9 cellular contexts compared by ENCODE assay signal in genomic region chr16:70747703-70748631, GRCh38. TPM values are rescaled to one million over a fixed set of nuclear protein-coding genes. Genes with fewer than 3 reads are reported as not detected.
DNase-seq lines count a peak whose midpoint lies in the region; ATAC-seq, FAIRE-seq and TF ChIP-seq lines count a peak whose summit lies in the region.
"Had no signal": no experiment of that assay in that cellular context is flagged by ENCODE, and none has a peak within 500 bp of the region (broad histone marks: within the 10 kb centered on the region; RNA-seq: fewer than 3 reads in every experiment).

No MANE protein-coding gene starts in this region.

- H3K9me3 Mint-ChIP-seq in chondrocyte (ENCODE audit: low read depth) (no peaks in the 10 kb centered on the region), natural killer cell (no peaks in the 10 kb centered on the region), endothelial cell (ENCODE audit: unreplicated experiment) (no peaks in the 10 kb centered on the region)
- H3K9me3 Mint-ChIP-seq: CD8-positive, alpha-beta memory T cell had no signal

- peaks cover 7% of the 10 kb centered on the region for H3K36me3 Mint-ChIP-seq in chondrocyte (ENCODE audit: low read depth)
- peaks cover 7% of the 10 kb centered on the region for H3K36me3 Mint-ChIP-seq in natural killer cell
- peaks cover 15% of the 10 kb centered on the region for H3K36me3 Mint-ChIP-seq in endothelial cell (ENCODE audit: low read depth, unreplicated experiment)

- peaks cover 73% of the 10 kb centered on the region for H3K4me1 Mint-ChIP-seq in chondrocyte (ENCODE audit: low read depth)
- peaks cover 0 to 21% of the 10 kb centered on the region in 2 donors for H3K4me1 Mint-ChIP-seq in natural killer cell
- H3K4me1 Mint-ChIP-seq in endothelial cell (ENCODE audit: unreplicated experiment), result peaks cover 26% of the 10 kb centered on the region

- intact Hi-C loops in natural killer cell (cut with micrococcal nuclease), result no loop called here

- peak overlapping the region; percentile 27 for H3K27ac Mint-ChIP-seq in chondrocyte (ENCODE audit: unreplicated experiment)
- H3K27ac Mint-ChIP-seq in natural killer cell, result no peak overlapping the region
- H3K27ac Mint-ChIP-seq in endothelial cell (ENCODE audit: unreplicated experiment), result no peak overlapping the region

- POLR2A ChIA-PET in A549 (lab: Yijun Ruan, JAX), result no interaction called here

- H3K4me3 Mint-ChIP-seq in chondrocyte (ENCODE audit: unreplicated experiment) (no peak overlapping the region), natural killer cell (no peak overlapping the region), endothelial cell (ENCODE audit: unreplicated experiment) (no peak overlapping the region)
- H3K4me3 Mint-ChIP-seq: CD8-positive, alpha-beta memory T cell had no signal

- peak overlapping the region; percentile 71 for H3K4me2 ChIP-seq in A549

- 82% methylated on average over 15 of the region's 15 CpGs for WGBS in A549 (ENCODE audit: missing lambda C conversion rate)

- H3K27me3 Mint-ChIP-seq in chondrocyte (ENCODE audit: low read depth) (no peaks in the 10 kb centered on the region), natural killer cell (ENCODE audit: low read depth in 2 of 2) (no peaks in the 10 kb centered on the region), endothelial cell (ENCODE audit: unreplicated experiment) (peaks cover 8% of the 10 kb centered on the region)
- H3K27me3 Mint-ChIP-seq: CD8-positive, alpha-beta memory T cell had no signal

- DNase-seq in A549 (ENCODE audit: low read depth in 1 of 2, low spot score in 1 of 2), result no peak
- peak; percentile 36 for DNase-seq in LoVo (ENCODE audit: low spot score)
- DNase-seq in chondrocyte (ENCODE audit: low spot score), result no peak
- no peak for DNase-seq in natural killer cell
- no peak for DNase-seq in endothelial cell (ENCODE audit: low spot score)
- no peak for DNase-seq in NCI-H2227 treated with DMSO at 0.1 percent for 48 hours (lab: John Stamatoyannopoulos, UW)
- no peak for DNase-seq in activated gamma-delta T cell treated with Interleukin-2 at 50 U/mL for 16 hours

- H3K36me3 ChIP-seq in muscle layer of duodenum (ENCODE audit: control insufficient read depth in 1 of 2, insufficient read depth in 2 of 2, low read length in 2 of 2), result peaks cover 0 to 5% of the 10 kb centered on the region in 2 donors

- peak overlapping the region; percentile 94 to 97 for H3K27ac ChIP-seq in A549
- peak overlapping the region; percentile 0 for H3K27ac ChIP-seq in muscle layer of duodenum (ENCODE audit: low read length)

- CTCF ChIA-PET in A549 (lab: Yijun Ruan, JAX), result interaction anchor here (0.7 to 6.8 kb wide), 4 partner anchors 10 to 32 kb away, joined by 3 to 64 read pairs (median 4); no protein-coding TSS in a partner anchor

- ATAC-seq in A549, result no peak
- ATAC-seq in natural killer cell, result no peak

- H3K4me1 ChIP-seq in A549 (peaks cover 75% of the 10 kb centered on the region), muscle layer of duodenum (ENCODE audit: control insufficient read depth in 1 of 2, insufficient read depth in 2 of 2, low read length in 2 of 2) (peaks cover 21 to 46% of the 10 kb centered on the region in 2 donors)

- H3K4me3 ChIP-seq in A549, result no peak overlapping the region
- H3K4me3 ChIP-seq in muscle layer of duodenum (ENCODE audit: low read depth in 1 of 2, low read length in 2 of 2), result no peak overlapping the region

- TF ChIP-seq CTCF in A549 (IDR thresholded peaks at IDR 0.05) (no peak), chondrocyte (IDR thresholded peaks at IDR 0.05) (no peak), natural killer cell (IDR thresholded peaks at IDR 0.05) (no peak), endothelial cell (IDR thresholded peaks at IDR 0.05; ENCODE audit: unreplicated experiment) (no peak)

- no peak for FAIRE-seq in A549 (lab: Jason Lieb, UNC)

- TF ChIP-seq EP300 in A549 (IDR thresholded peaks at IDR 0.05), result no peak

- TF ChIP-seq POLR2A in A549 (IDR thresholded peaks at IDR 0.05; ENCODE audit: low read length), result no peak

- H3K9me3 ChIP-seq in A549 (0 out of 3 replicates have a peak, but pooled peaks cover 2% of the 10 kb centered on the region), muscle layer of duodenum (ENCODE audit: control insufficient read depth in 1 of 2, low read length in 2 of 2) (no peaks in the 10 kb centered on the region)

- no peak for TF ChIP-seq RAD21 in A549 (conservative IDR thresholded peaks at IDR 0.05 in 1 of 2, IDR thresholded peaks at IDR 0.05 in 1 of 2)

- no peaks in the 10 kb centered on the region for H3K27me3 ChIP-seq in muscle layer of duodenum (ENCODE audit: low read depth, low read length)

TF ChIP-seq in A549, 52 proteins besides CTCF, POLR2A, EP300 and RAD21:
- TF ChIP-seq NFE2L2 (conservative IDR thresholded peaks at IDR 0.05; ENCODE audit: low read length) (no peak), EHF (CRISPR knock-in tag; IDR thresholded peaks at IDR 0.05) (no peak), HOXA7 (CRISPR knock-in tag; IDR thresholded peaks at IDR 0.05) (no peak), JUN (IDR thresholded peaks at IDR 0.05) (no peak), MYC (IDR thresholded peaks at IDR 0.05; ENCODE audit: borderline replicate concordance, low read length) (no peak), PBX3 (IDR thresholded peaks at IDR 0.05) (no peak), FOXS1 (CRISPR knock-in tag; IDR thresholded peaks at IDR 0.05) (no peak), SREBF2 (IDR thresholded peaks at IDR 0.05) (no peak), NR3C1 (IDR thresholded peaks at IDR 0.05) (no peak), SMC3 (IDR thresholded peaks at IDR 0.05) (no peak), ELK1 (IDR thresholded peaks at IDR 0.05; ENCODE audit: low read depth, low read length) (no peak), CBX8 (IDR thresholded peaks at IDR 0.05) (no peak), RFX5 (IDR thresholded peaks at IDR 0.05) (no peak), HOXB5 (CRISPR knock-in tag; IDR thresholded peaks at IDR 0.05) (no peak), EHMT2 (IDR thresholded peaks at IDR 0.05; ENCODE audit: low read depth) (no peak), BCL3 (IDR thresholded peaks at IDR 0.05) (no peak), USF2 (IDR thresholded peaks at IDR 0.05) (no peak)

RNA-seq across cellular contexts. Expression of gene VAC14, which starts 53.0 kb away (rescaled TPM):
- polyA plus RNA-seq in A549 (2011; rRNA removed), result 27.0 and 32.0 TPM in 2 replicates
- polyA plus RNA-seq in A549 (2012; cell fraction: cytosol; rRNA removed), result 37.8 and 46.7 TPM in 2 replicates
- 56.9 and 76.5 TPM in 2 replicates for polyA plus RNA-seq in A549 (2012; cell fraction: nucleus; rRNA removed)
- 22.7 to 25.3 TPM (median 23.5 TPM) in 3 replicates for polyA plus RNA-seq in A549 (2017; fragmentation: RNase III; extraction: RNeasy Plus Mini Kit Qiagen cat#74134 plus additional on column Dnase treatment)
- polyA minus RNA-seq in A549 (2011; rRNA and poly(A)+ RNA removed), result 51.8 and 54.6 TPM in 2 replicates
- total RNA-seq in chondrocyte, result 35.6 to 40.3 TPM (median 37.9 TPM) in 3 replicates
- 10 to 100 TPM; 33.9 to 45.6 (median 43.4) TPM for total RNA-seq in natural killer cell
- 35.6 TPM for total RNA-seq in endothelial cell (ENCODE audit: unreplicated experiment)
